Comparison of ENCODE assay signal across 15 cellular contexts in the genomic region with DNA sequence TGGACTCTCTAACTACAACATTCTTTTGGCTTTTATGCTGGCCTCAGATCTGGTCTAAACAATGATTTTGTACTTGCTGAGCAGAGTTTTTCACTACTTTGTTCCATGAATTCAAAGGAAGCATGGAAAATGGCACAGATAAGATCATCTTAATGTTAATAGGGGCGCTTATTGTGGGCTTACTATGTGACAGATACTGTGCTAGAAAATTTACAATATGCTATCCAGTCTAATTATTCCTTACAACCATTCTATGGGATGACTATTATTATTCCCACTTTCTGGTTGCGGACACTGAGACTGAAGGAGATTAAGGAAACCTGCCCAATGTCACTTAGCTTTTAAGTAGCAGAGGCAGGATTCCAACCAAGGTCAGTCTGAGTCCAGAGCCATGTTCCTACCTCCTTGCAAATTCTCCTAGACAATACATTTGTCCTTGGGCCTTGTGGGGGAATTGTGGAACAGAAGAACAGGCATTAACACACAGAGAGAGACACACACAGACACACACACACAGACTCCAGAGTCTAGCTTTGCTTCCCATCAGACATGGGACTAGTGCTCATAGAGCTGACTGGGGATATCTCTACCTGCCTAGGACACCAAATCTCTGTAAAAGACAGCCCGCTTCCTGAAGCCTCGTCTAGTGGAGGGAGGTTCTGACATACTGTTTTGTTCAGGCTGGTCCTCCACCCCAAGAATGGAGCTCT.
A peak's percentile ranks its signal among the peaks of the same experiment; 100 is the strongest.
DNase-seq lines count a peak whose midpoint lies in the region; ATAC-seq and TF ChIP-seq lines count a peak whose summit lies in the region.
"Had no signal": no experiment of that assay in that cellular context is flagged by ENCODE, and none has a peak within 500 bp of the region (broad histone marks: within the 10 kb centered on the region; RNA-seq: fewer than 3 reads in every experiment).

No MANE protein-coding gene starts in this region.

- TF ChIP-seq CTCF in HFFc6 (IDR thresholded peaks at IDR 0.05) (no peak), SK-N-SH (IDR thresholded peaks at IDR 0.05) (no peak), hepatocyte (IDR thresholded peaks at IDR 0.05; ENCODE audit: poor library complexity) (no peak)

- peak overlapping the region; percentile 78 to 95 for H3K27ac ChIP-seq in SK-N-SH (ENCODE audit: low read depth in 2 of 2, low read length in 1 of 2)
- peak overlapping the region; percentile 46 for H3K27ac ChIP-seq in hepatocyte
- peak overlapping the region; percentile 68 for H3K27ac ChIP-seq in stomach smooth muscle (ENCODE audit: low read length)

- H3K9me3 ChIP-seq in SK-N-SH: peaks cover 3% of the 10 kb centered on the region; the same call in 1 of the 2 replicates
- no peaks in the 10 kb centered on the region for H3K9me3 ChIP-seq in hepatocyte (ENCODE audit: low read depth)
- no peaks in the 10 kb centered on the region for H3K9me3 ChIP-seq in stomach smooth muscle (ENCODE audit: control insufficient read depth in 2 of 2, low read length in 2 of 2)
- H3K9me3 ChIP-seq: BE2C had no signal

- H3K79me2 ChIP-seq in SK-N-SH (ENCODE audit: insufficient read depth) (no peaks in the 10 kb centered on the region), hepatocyte (no peaks in the 10 kb centered on the region)

- H3K9me3 Mint-ChIP-seq in HFFc6: peaks cover 11% of the 10 kb centered on the region
- peaks cover 8% of the 10 kb centered on the region for H3K9me3 Mint-ChIP-seq in activated naive CD8-positive, alpha-beta T cell treated with anti-CD3 and anti-CD28 coated beads, Interleukin-2, amount 50 U/mL, for 24 hours

- peaks cover 10% of the 10 kb centered on the region for H3K36me3 Mint-ChIP-seq in HFFc6 (ENCODE audit: low read depth)
- H3K36me3 Mint-ChIP-seq in activated naive CD8-positive, alpha-beta T cell treated with anti-CD3 and anti-CD28 coated beads, Interleukin-2, amount 50 U/mL, for 24 hours (ENCODE audit: low read depth): peaks cover 6% of the 10 kb centered on the region

- peak overlapping the region; percentile 32 for H3K27ac Mint-ChIP-seq in HFFc6
- H3K27ac Mint-ChIP-seq in activated naive CD8-positive, alpha-beta T cell treated with anti-CD3 and anti-CD28 coated beads, Interleukin-2, amount 50 U/mL, for 24 hours: no peak overlapping the region

- no peak; a peak in 1 of 4 replicates for TF ChIP-seq EP300 in SK-N-SH (IDR thresholded peaks at IDR 0.05; ENCODE audit: borderline replicate concordance in 1 of 2, low read depth in 1 of 2, low read length in 1 of 2)

- ATAC-seq in HG03571 (IDR thresholded peaks at IDR 0.05; ENCODE audit: unreplicated experiment): no peak
- no peak for ATAC-seq in activated naive CD8-positive, alpha-beta T cell treated with anti-CD3 and anti-CD28 coated beads, Interleukin-2, amount 50 U/mL, for 24 hours
- ATAC-seq: Panc1 had no signal

- H3K36me3 ChIP-seq in SK-N-SH (replicated peaks in 1 of 2; ENCODE audit: control insufficient read depth in 1 of 2, insufficient read depth in 2 of 2, low read length in 1 of 2): no peaks in the 10 kb centered on the region
- no peaks in the 10 kb centered on the region for H3K36me3 ChIP-seq in hepatocyte (replicated peaks; ENCODE audit: insufficient read depth, low read depth)
- H3K36me3 ChIP-seq in stomach smooth muscle (ENCODE audit: control insufficient read depth in 2 of 2, insufficient read depth in 2 of 2, low read length in 2 of 2): no peaks in the 10 kb centered on the region
- H3K36me3 ChIP-seq: BE2C, stomach had no signal

- H4K20me1 ChIP-seq in SK-N-SH (ENCODE audit: insufficient read depth): no peaks in the 10 kb centered on the region
- H4K20me1 ChIP-seq in hepatocyte (ENCODE audit: insufficient read depth, poor library complexity, severe bottlenecking): no peaks in the 10 kb centered on the region

- H3K9me2 ChIP-seq in SK-N-SH (no peaks in the 10 kb centered on the region), hepatocyte (replicated peaks; ENCODE audit: insufficient read depth) (no peaks in the 10 kb centered on the region)

- no peaks in the 10 kb centered on the region for H3K27me3 ChIP-seq in SK-N-SH (ENCODE audit: insufficient read depth)
- H3K27me3 ChIP-seq in hepatocyte: no peaks in the 10 kb centered on the region
- H3K27me3 ChIP-seq in stomach smooth muscle (ENCODE audit: control insufficient read depth in 1 of 2, insufficient read depth in 2 of 2, low read length in 2 of 2): no peaks in the 10 kb centered on the region
- H3K27me3 ChIP-seq: BE2C, stomach had no signal

- H3F3A ChIP-seq in SK-N-SH (replicated peaks; ENCODE audit: insufficient read depth): peaks cover 12% of the 10 kb centered on the region

- H2AFZ ChIP-seq in SK-N-SH (ENCODE audit: low read depth) (no peak overlapping the region), hepatocyte (no peak overlapping the region)

- DNase-seq in HFFc6 (no peak), SK-N-SH (no peak), hepatocyte (ENCODE audit: low spot score) (no peak), NCI-H2029 treated with DMSO at 0.1 percent for 48 hours (lab: John Stamatoyannopoulos, UW) (no peak), DMS114 treated with DMSO at 0.1 percent for 48 hours (lab: John Stamatoyannopoulos, UW; ENCODE audit: unreplicated experiment) (no peak)
- DNase-seq in activated naive CD8-positive, alpha-beta T cell treated with anti-CD3 and anti-CD28 coated beads, Interleukin-2, amount 50 U/mL, for 24 hours: no peak
- DNase-seq: activated CD4-positive, alpha-beta T cell treated with anti-CD3 and anti-CD28 coated beads, Interleukin-2, amount 50 U/mL, for 4 hours; activated naive CD4-positive, alpha-beta T cell treated with Interleukin-2 at 50 U/mL for 16 hours; cortex of kidney; mesendoderm; stomach had no signal

- peaks cover 18 to 33% of the 10 kb centered on the region in 2 experiments; a peak in 3 of 4 replicates for H3K4me1 ChIP-seq in SK-N-SH (ENCODE audit: control insufficient read depth in 1 of 2, insufficient read depth in 2 of 2, low read depth in 1 of 2, low read length in 1 of 2)
- peaks cover 17% of the 10 kb centered on the region for H3K4me1 ChIP-seq in hepatocyte (ENCODE audit: insufficient read depth)
- peaks cover 26% of the 10 kb centered on the region for H3K4me1 ChIP-seq in stomach smooth muscle (ENCODE audit: control insufficient read depth, insufficient read depth, low read length)

- CTCF ChIA-PET in SK-N-SH (lab: Yijun Ruan, JAX): interaction anchor here (0.8 to 1.7 kb wide), 6 partner anchors 7 to 152 kb away, joined by 3 to 6 read pairs (median 4); no protein-coding TSS in a partner anchor

- peaks cover 32% of the 10 kb centered on the region for H3K4me1 Mint-ChIP-seq in HFFc6 (ENCODE audit: low read depth)
- peaks cover 12% of the 10 kb centered on the region for H3K4me1 Mint-ChIP-seq in activated naive CD8-positive, alpha-beta T cell treated with anti-CD3 and anti-CD28 coated beads, Interleukin-2, amount 50 U/mL, for 24 hours

- no peak for TF ChIP-seq RAD21 in SK-N-SH (IDR thresholded peaks at IDR 0.05; ENCODE audit: low read length)

- H3K4me2 ChIP-seq in SK-N-SH (peak overlapping the region; percentile 46), hepatocyte (peak overlapping the region; percentile 58)

- POLR2A ChIA-PET in SK-N-SH (lab: Yijun Ruan, JAX): no interaction called here

- no peak overlapping the region for H3K4me3 Mint-ChIP-seq in HFFc6
- H3K4me3 Mint-ChIP-seq in activated naive CD8-positive, alpha-beta T cell treated with anti-CD3 and anti-CD28 coated beads, Interleukin-2, amount 50 U/mL, for 24 hours: no peak overlapping the region

- no peak overlapping the region for H3K4me3 ChIP-seq in SK-N-SH (ENCODE audit: low read depth in 2 of 2, low read length in 1 of 2)
- H3K4me3 ChIP-seq in hepatocyte: no peak overlapping the region
- H3K4me3 ChIP-seq in stomach smooth muscle (ENCODE audit: low read length in 2 of 2): no peak overlapping the region
- H3K4me3 ChIP-seq: stomach had no signal

- H3K9ac ChIP-seq in SK-N-SH (no peak overlapping the region), stomach smooth muscle (ENCODE audit: low read length in 2 of 2) (no peak overlapping the region)

- H3K27me3 Mint-ChIP-seq in HFFc6 (ENCODE audit: insufficient read depth): no peaks in the 10 kb centered on the region
- H3K27me3 Mint-ChIP-seq in activated naive CD8-positive, alpha-beta T cell treated with anti-CD3 and anti-CD28 coated beads, Interleukin-2, amount 50 U/mL, for 24 hours: no peaks in the 10 kb centered on the region

- WGBS in SK-N-SH (ENCODE audit: low lambda C conversion rate): 59% methylated on average over 4 of the region's 4 CpGs
- WGBS in hepatocyte (ENCODE audit: low lambda C conversion rate, missing lambda C conversion rate): 67% methylated on average over 4 of the region's 4 CpGs

TF ChIP-seq in SK-N-SH, 30 proteins besides CTCF, POLR2A, EP300 and RAD21 (continues in another document):
- TF ChIP-seq POLR2AphosphoS5 (IDR thresholded peaks at IDR 0.05; ENCODE audit: low read depth, low read length) (no peak), TCF12 (IDR thresholded peaks at IDR 0.05) (no peak), MXI1 (IDR thresholded peaks at IDR 0.05; ENCODE audit: low read depth, low read length) (0 out of 2 replicates have a peak, but pooled peaks have one; percentile 11), CHD2 (IDR thresholded peaks at IDR 0.05; ENCODE audit: low read length, partially characterized antibody) (no peak), RXRA (IDR thresholded peaks at IDR 0.05; ENCODE audit: borderline replicate concordance, low read depth) (no peak), TEAD4 (IDR thresholded peaks at IDR 0.05; ENCODE audit: borderline replicate concordance, insufficient read depth) (no peak)
- TF ChIP-seq, protein P1, sequence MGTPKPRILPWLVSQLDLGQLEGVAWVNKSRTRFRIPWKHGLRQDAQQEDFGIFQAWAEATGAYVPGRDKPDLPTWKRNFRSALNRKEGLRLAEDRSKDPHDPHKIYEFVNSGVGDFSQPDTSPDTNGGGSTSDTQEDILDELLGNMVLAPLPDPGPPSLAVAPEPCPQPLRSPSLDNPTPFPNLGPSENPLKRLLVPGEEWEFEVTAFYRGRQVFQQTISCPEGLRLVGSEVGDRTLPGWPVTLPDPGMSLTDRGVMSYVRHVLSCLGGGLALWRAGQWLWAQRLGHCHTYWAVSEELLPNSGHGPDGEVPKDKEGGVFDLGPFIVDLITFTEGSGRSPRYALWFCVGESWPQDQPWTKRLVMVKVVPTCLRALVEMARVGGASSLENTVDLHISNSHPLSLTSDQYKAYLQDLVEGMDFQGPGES (IDR thresholded peaks at IDR 0.05; ENCODE audit: low read depth, low read length): no peak
